In the genomic region with DNA sequence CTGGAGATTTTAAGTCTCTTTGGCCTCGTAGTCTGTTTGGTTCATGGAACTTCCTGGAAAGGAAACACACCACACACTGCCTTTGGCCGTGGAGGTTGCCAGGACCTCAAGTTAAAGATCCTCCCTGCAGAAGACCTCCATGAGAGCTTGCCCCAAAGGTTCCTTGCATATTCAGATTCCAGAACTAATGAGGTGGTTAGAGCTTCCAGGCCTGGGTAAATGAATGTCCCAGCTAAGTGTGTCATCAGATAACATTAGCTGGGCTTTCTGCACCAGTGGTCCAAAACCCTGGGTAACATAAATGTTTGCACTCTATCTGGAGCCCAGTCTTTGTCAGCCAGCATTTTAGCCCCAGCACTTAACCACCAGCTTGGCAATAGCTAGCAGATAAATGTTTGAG, we compare ENCODE assay signal across 11 cellular contexts.
A peak's percentile ranks its signal among the peaks of the same experiment; 100 is the strongest.
DNase-seq lines count a peak whose midpoint lies in the region; ATAC-seq and TF ChIP-seq lines count a peak whose summit lies in the region.
"Had no signal": no experiment of that assay in that cellular context is flagged by ENCODE, and none has a peak within 500 bp of the region (broad histone marks: within the 10 kb centered on the region; RNA-seq: fewer than 3 reads in every experiment).

No MANE protein-coding gene starts in this region.

- no peaks in the 10 kb centered on the region for H3K27me3 Mint-ChIP-seq in naive B cell

- no peak overlapping the region for H2AFZ ChIP-seq in GM23248

- H3F3A ChIP-seq in GM23248 (ENCODE audit: insufficient read depth), result peaks cover 10% of the 10 kb centered on the region

- H3K79me2 ChIP-seq in GM23248 (ENCODE audit: insufficient read depth), result peaks cover 100% of the 10 kb centered on the region

- H4K20me1 ChIP-seq in GM23248 (ENCODE audit: insufficient read depth), result 0 out of 2 replicates have a peak, but pooled peaks cover 5% of the 10 kb centered on the region

- H3K27ac ChIP-seq in GM23248, result no peak overlapping the region

- no peaks in the 10 kb centered on the region for H3K9me2 ChIP-seq in GM23248 (ENCODE audit: insufficient read depth)

- H3K4me1 Mint-ChIP-seq in naive B cell, result peaks cover 78 to 96% (median 90%) of the 10 kb centered on the region in 3 donors

- ATAC-seq in naive B cell (ENCODE audit: low read depth in 2 of 2), result no peak
- ATAC-seq in GM19463 (IDR thresholded peaks at IDR 0.05; ENCODE audit: unreplicated experiment), result no peak
- ATAC-seq in GM18870 (IDR thresholded peaks at IDR 0.05; ENCODE audit: unreplicated experiment), result no peak
- ATAC-seq: SK-N-SH treated with all-trans-retinoic acid at 6 μM for 48 hours had no signal

- H3K36me3 ChIP-seq in GM23248 (ENCODE audit: low read depth), result 0 out of 2 replicates have a peak, but pooled peaks cover 5% of the 10 kb centered on the region

- H3K4me2 ChIP-seq in GM23248 (ENCODE audit: unreplicated experiment), result no peak overlapping the region

- H3K9me3 ChIP-seq in GM23248 (ENCODE audit: low read depth), result no peaks in the 10 kb centered on the region

- DNase-seq in AG08395 (ENCODE audit: low spot score) (peak; percentile 16), GM23248 (peak; percentile 44), astrocyte of the spinal cord (ENCODE audit: low read depth, low spot score) (peak; percentile 70), naive B cell (no peak), HUDEP-2 (lab: John Stamatoyannopoulos, UW; ENCODE audit: unreplicated experiment in 76 of 76) (no peak)
- no peak for DNase-seq in stimulated activated naive CD4-positive, alpha-beta T cell treated with Interleukin-2 at 50 U/mL for 16 hours (lab: John Stamatoyannopoulos, UW)
- DNase-seq: activated CD8-positive, alpha-beta memory T cell treated with anti-CD3 and anti-CD28 coated beads, Interleukin-2, amount 50 U/mL, for 48 hours; NCI-H446 treated with DMSO at 0.1 percent for 48 hours had no signal

- H3K27ac Mint-ChIP-seq in naive B cell, result peak overlapping the region in 5 of 6 donors; percentile 54 to 82 (median 79)

- WGBS in GM23248 (ENCODE audit: low coverage in 1 of 2, low lambda C conversion rate in 2 of 2, missing lambda C conversion rate in 2 of 2), 2 experiments, result 30 to 33% methylated on average over 2 of the region's 2 CpGs

- peaks cover 6 to 13% of the 10 kb centered on the region in 2 donors for H3K36me3 Mint-ChIP-seq in naive B cell

- peaks cover 33% of the 10 kb centered on the region for H3K4me1 ChIP-seq in GM23248 (ENCODE audit: insufficient read depth)

- no peaks in the 10 kb centered on the region for H3K27me3 ChIP-seq in GM23248 (replicated peaks; ENCODE audit: insufficient read depth)

- H3K4me3 ChIP-seq in GM23248, result no peak overlapping the region
- H3K4me3 ChIP-seq in astrocyte of the spinal cord (ENCODE audit: low read depth, low read length), result no peak overlapping the region

- H3K9me3 Mint-ChIP-seq in naive B cell, result no peaks in the 10 kb centered on the region

- in situ Hi-C loops in GM23248 (cut with MboI) (no loop called here), astrocyte of the spinal cord (cut with HindIII; ENCODE audit: low sequenced_read_pairs) (no loop called here)

- TF ChIP-seq CTCF in astrocyte of the spinal cord (IDR thresholded peaks at IDR 0.05; ENCODE audit: low read depth, low read length), result no peak

- no peak overlapping the region for H3K9ac ChIP-seq in GM23248

- H3K4me3 Mint-ChIP-seq in naive B cell, result peak overlapping the region in 4 of 8 donors; percentile 28 to 69 (median 43)

Comparison
In these comparisons a context has a peak if more than half of its experiments do, and no peak if none do; other contexts are left out.
1. DNase-seq: peak in AG08395 (single experiment), GM23248 (single experiment) and astrocyte of the spinal cord (single experiment); none in naive B cell (single experiment), HUDEP-2 (0 of 76) and stimulated activated naive CD4-positive, alpha-beta T cell treated with Interleukin-2 at 50 U/mL for 16 hours (single experiment).